In the genomic region with DNA sequence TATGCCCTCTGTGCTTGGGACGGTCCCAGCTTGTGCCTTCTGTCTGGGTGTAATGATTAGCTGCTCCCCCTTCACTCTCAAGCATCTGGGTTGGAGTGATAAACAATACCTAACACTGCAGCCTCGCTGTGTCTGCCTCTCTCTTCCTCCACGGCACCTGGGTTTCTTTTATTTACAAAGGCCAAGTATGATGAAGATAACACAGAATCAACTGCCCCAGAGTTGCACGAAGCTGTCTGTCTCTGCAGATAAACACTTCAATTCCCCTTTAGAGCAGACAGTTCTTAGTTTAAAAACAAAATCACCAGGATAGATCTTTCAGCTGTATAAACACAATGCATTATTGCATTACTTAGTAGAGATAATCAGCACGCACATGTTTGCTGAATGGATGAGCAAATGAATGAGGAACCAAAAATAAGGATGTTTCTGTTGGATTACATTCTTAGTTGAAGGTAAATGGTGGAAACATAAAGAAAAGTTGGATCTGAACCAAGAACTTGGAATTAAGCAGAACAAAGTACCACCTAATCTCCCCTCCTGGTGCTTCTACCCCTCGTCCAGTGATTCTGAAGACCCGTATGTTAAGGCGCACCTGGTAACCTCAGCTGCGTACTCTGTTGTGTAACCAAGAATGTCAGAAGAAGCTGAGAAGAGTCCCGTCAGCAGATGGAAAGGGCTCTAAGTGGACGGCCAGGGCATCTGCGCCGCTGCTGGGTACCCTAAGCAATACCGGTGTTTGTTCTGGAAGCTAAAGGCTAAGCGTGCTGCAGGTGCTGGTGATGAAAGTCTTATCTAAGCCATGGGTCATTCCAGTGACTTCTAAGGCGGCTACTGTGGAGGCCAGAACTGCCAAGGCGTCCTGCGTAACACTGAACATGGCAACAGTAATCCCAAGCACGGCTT, we compare ENCODE assay signal across 20 cellular contexts.
DNase-seq lines count a peak whose midpoint lies in the region; ATAC-seq and TF ChIP-seq lines count a peak whose summit lies in the region.
"Had no signal": no experiment of that assay in that cellular context is flagged by ENCODE, and none has a peak within 500 bp of the region (broad histone marks: within the 10 kb centered on the region; RNA-seq: fewer than 3 reads in every experiment).

No MANE protein-coding gene starts in this region.

- no peaks in the 10 kb centered on the region for H3K9me3 Mint-ChIP-seq in activated naive CD4-positive, alpha-beta T cell treated with anti-CD3 and anti-CD28 coated beads, Interleukin-2, amount 50 U/mL, for 24 hours

- H3K36me3 Mint-ChIP-seq in activated naive CD4-positive, alpha-beta T cell treated with anti-CD3 and anti-CD28 coated beads, Interleukin-2, amount 50 U/mL, for 24 hours: peaks cover 1% of the 10 kb centered on the region
- H3K36me3 Mint-ChIP-seq: T-cell had no signal

- H3K4me3 Mint-ChIP-seq in activated naive CD4-positive, alpha-beta T cell treated with anti-CD3 and anti-CD28 coated beads, Interleukin-2, amount 50 U/mL, for 24 hours: no peak overlapping the region
- H3K4me3 Mint-ChIP-seq: T-cell had no signal

- no peak for TF ChIP-seq CTCF in VCaP (conservative IDR thresholded peaks at IDR 0.05)

- H3K27ac Mint-ChIP-seq in activated naive CD4-positive, alpha-beta T cell treated with anti-CD3 and anti-CD28 coated beads, Interleukin-2, amount 50 U/mL, for 24 hours: peak overlapping the region; percentile 14
- H3K27ac Mint-ChIP-seq: T-cell had no signal

- DNase-seq in activated naive CD4-positive, alpha-beta T cell treated with anti-CD3 and anti-CD28 coated beads, Interleukin-2, amount 50 U/mL, for 16 hours: no peak
- DNase-seq in NCI-H524 treated with DMSO at 0.1 percent for 48 hours (lab: John Stamatoyannopoulos, UW) (peak; percentile 41), 8988T (no peak), Kasumi-1 (lab: John Stamatoyannopoulos, UW) (no peak)
- DNase-seq: ACHN, AML-193, Caco-2, DMS53, H7, IMR-90, NCI-H1436, NCI-H2029 treated with DMSO at 0.1 percent for 48 hours, NCI-H226, NCI-H82, Peyer's patch, T-cell had no signal

- peak overlapping the region; percentile 7; the same call in 1 of the 2 replicates for H3K27ac ChIP-seq in VCaP
- H3K27ac ChIP-seq: Peyer's patch had no signal

- no peak for ATAC-seq in GM19351 (IDR thresholded peaks at IDR 0.05; ENCODE audit: unreplicated experiment)
- ATAC-seq: Right ventricle myocardium inferior, T-cell had no signal

- no peaks in the 10 kb centered on the region for H3K4me1 Mint-ChIP-seq in activated naive CD4-positive, alpha-beta T cell treated with anti-CD3 and anti-CD28 coated beads, Interleukin-2, amount 50 U/mL, for 24 hours

- H3K27me3 Mint-ChIP-seq in activated naive CD4-positive, alpha-beta T cell treated with anti-CD3 and anti-CD28 coated beads, Interleukin-2, amount 50 U/mL, for 24 hours: peaks cover 6% of the 10 kb centered on the region
